In genomic region chr1:147897789-147898188, GRCh38 we compare ENCODE assay signal across 8 cellular contexts. TPM values are rescaled to one million over a fixed set of nuclear protein-coding genes. Genes with fewer than 3 reads are reported as not detected.
"Had no signal": no experiment of that assay in that cellular context is flagged by ENCODE, and none has a peak within 500 bp of the region (broad histone marks: within the 10 kb centered on the region; RNA-seq: fewer than 3 reads in every experiment).

No MANE protein-coding gene starts in this region.

- H3K4me1 ChIP-seq: HAP-1 had no signal

- ATAC-seq: HCT116, K562 had no signal

- H3K36me3 ChIP-seq: HAP-1 had no signal

- DNase-seq: GOT3, H7, IMR-90 had no signal

- H3K4me3 ChIP-seq: HAP-1, K562 had no signal

- H3K9me3 ChIP-seq: HAP-1 had no signal

RNA-seq across cellular contexts. Expression of gene GJA8, which starts 4.8 kb away (rescaled TPM):
- total RNA-seq: H4, H7, HT-29, IMR-90, K562 had no signal
- polyA plus RNA-seq: IMR-90, K562 had no signal
